In genomic region chr10:341081-341740, GRCh38 we compare ENCODE assay signal across 19 cellular contexts.
A peak's percentile ranks its signal among the peaks of the same experiment; 100 is the strongest.
DNase-seq lines count a peak whose midpoint lies in the region; ATAC-seq, FAIRE-seq and TF ChIP-seq lines count a peak whose summit lies in the region.
"Had no signal": no experiment of that assay in that cellular context is flagged by ENCODE, and none has a peak within 500 bp of the region (broad histone marks: within the 10 kb centered on the region; RNA-seq: fewer than 3 reads in every experiment).

No MANE protein-coding gene starts in this region.

- H3K4me1 ChIP-seq in upper lobe of right lung = no peaks in the 10 kb centered on the region
- H3K4me1 ChIP-seq: BE2C had no signal

- peaks cover under 1 to 15% (median 9%) of the 10 kb centered on the region in 7 donors for H3K9me3 Mint-ChIP-seq in CD14-positive monocyte
- H3K9me3 Mint-ChIP-seq: CD8-positive, alpha-beta T cell; HFFc6 had no signal

- H3K4me3 Mint-ChIP-seq in CD14-positive monocyte = no peak overlapping the region
- H3K4me3 Mint-ChIP-seq: CD8-positive, alpha-beta T cell; HFFc6 had no signal

- TF ChIP-seq CTCF in CD14-positive monocyte (IDR thresholded peaks at IDR 0.05) = no peak
- TF ChIP-seq CTCF in upper lobe of right lung (IDR thresholded peaks at IDR 0.05) = no peak

- no peak overlapping the region for H3K27ac ChIP-seq in upper lobe of right lung
- H3K27ac ChIP-seq: A549, C4-2B had no signal

- H3K4me3 ChIP-seq in upper lobe of right lung = no peak overlapping the region
- H3K4me3 ChIP-seq: A549 had no signal

- intact Hi-C loops in CD14-positive monocyte (cut with micrococcal nuclease) (no loop called here), upper lobe of right lung (cut with DNase I) (no loop called here)

- no peak for TF ChIP-seq POLR2A in GM12891 (IDR thresholded peaks at IDR 0.05; ENCODE audit: low read depth, low read length)

- no peaks in the 10 kb centered on the region for H3K27me3 ChIP-seq in upper lobe of right lung
- H3K27me3 ChIP-seq: BE2C had no signal

- DNase-seq in CD14-positive monocyte (ENCODE audit: low spot score) (peak; percentile 16), GM12891 (ENCODE audit: insufficient read length, low spot score) (no peak), mesenteric fat pad (ENCODE audit: low spot score) (peak; percentile 65), upper lobe of right lung (peak; percentile 25), DMS153 treated with DMSO at 0.1 percent for 48 hours (lab: John Stamatoyannopoulos, UW; ENCODE audit: unreplicated experiment) (no peak)
- DNase-seq: BE2C; CD8-positive, alpha-beta T cell; DMS153; DND-41; GDM1; HCEC 1CT; HFFc6 had no signal

- ATAC-seq in upper lobe of right lung (no peak), HG03521 (IDR thresholded peaks at IDR 0.05; ENCODE audit: unreplicated experiment) (no peak)
- ATAC-seq: A549; CD8-positive, alpha-beta T cell; HepG2 had no signal

- H3K36me3 Mint-ChIP-seq in CD14-positive monocyte = no peaks in the 10 kb centered on the region

- no peaks in the 10 kb centered on the region for H3K4me1 Mint-ChIP-seq in CD14-positive monocyte

- H3K9me3 ChIP-seq in upper lobe of right lung = no peaks in the 10 kb centered on the region
- H3K9me3 ChIP-seq: A549, BE2C had no signal

- FAIRE-seq in GM12891 (lab: Jason Lieb, UNC) = peak; percentile 23
- FAIRE-seq: A549, D721Med, H1, HepG2, HTR-8/SVneo had no signal

- H3K27ac Mint-ChIP-seq in CD14-positive monocyte = no peak overlapping the region
- H3K27ac Mint-ChIP-seq: CD8-positive, alpha-beta T cell; HFFc6 had no signal

- peaks cover 14% of the 10 kb centered on the region for H3K36me3 ChIP-seq in upper lobe of right lung
- H3K36me3 ChIP-seq: BE2C had no signal

- H3K27me3 Mint-ChIP-seq in CD14-positive monocyte (ENCODE audit: low read depth in 3 of 3) = peaks cover 0 to 5% (median 3%) of the 10 kb centered on the region in 3 donors

TF ChIP-seq in GM12891, 5 proteins besides CTCF, POLR2A, EP300 and RAD21:
- TF ChIP-seq SPI1 (IDR thresholded peaks at IDR 0.05; ENCODE audit: low read depth, low read length) = no peak
- no peak for TF ChIP-seq PAX5 (IDR thresholded peaks at IDR 0.05; ENCODE audit: insufficient read depth, low read length, severe bottlenecking)
- no peak for TF ChIP-seq TAF1 (IDR thresholded peaks at IDR 0.05; ENCODE audit: low read depth, low read length)
- TF ChIP-seq POLR2AphosphoS5 (IDR thresholded peaks at IDR 0.05; ENCODE audit: low read depth, low read length) = no peak
- TF ChIP-seq POU2F2 (IDR thresholded peaks at IDR 0.05; ENCODE audit: low read depth, low read length) = no peak

Comparison
In these comparisons a context has a peak if more than half of its experiments do, and no peak if none do; other contexts are left out.
1. DNase-seq: peak in CD14-positive monocyte (single experiment), mesenteric fat pad (single experiment) and upper lobe of right lung (single experiment); none in GM12891 (single experiment) and DMS153 treated with DMSO at 0.1 percent for 48 hours (single experiment).